In the genomic region with DNA sequence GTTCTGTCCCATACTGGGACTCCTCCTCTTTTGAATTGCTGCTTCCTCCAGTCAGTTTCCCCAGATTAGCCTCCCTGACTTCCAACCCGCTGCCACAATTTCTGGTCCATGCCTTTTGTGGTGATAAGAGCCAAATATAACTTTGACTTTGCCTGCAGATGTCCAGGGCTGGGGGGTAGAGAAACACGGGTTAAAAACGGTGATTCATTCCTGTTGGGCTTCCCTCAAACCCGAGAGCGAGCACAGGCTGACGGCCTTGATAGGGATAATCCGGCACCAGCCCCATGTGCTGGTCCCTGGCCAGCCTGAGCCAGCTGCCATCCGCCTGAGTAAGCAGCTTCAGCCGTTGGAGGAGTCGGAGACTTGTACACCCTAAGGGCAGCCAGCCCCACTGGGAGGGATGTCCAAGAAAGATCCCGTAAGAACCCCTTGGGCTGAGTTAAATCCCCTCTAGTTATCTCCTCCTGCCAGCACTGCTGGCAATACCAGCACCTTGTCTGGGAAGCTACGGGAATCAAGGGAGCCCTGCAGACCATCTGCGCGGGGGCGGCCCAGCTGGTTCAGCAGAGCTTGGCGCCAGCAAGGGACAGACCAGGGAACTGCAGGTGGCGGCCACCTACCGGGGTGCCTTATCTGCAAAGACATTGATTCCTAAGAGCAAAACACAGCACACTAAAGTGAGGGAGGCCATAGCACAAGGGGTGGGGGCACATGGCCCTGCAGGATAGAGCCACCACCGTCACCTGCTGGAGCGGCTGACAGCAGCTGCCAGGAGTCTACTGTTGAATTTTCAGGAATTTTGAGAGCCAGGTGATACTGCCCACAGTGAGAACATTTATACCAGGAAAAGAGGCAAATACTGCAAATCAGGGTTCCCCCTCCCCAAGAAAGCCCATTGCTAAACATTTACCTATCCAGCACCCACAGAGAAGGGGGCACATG, we compare ENCODE assay signal across 1 cellular context.
TF ChIP-seq lines count a peak whose summit lies in the region.

No MANE protein-coding gene starts in this region.

TF ChIP-seq in HEK293, 187 proteins besides CTCF, POLR2A, EP300 and RAD21 (continued from another document and continues in another):
- TF ChIP-seq ZNF449 (tag by site-specific recombination; IDR thresholded peaks at IDR 0.05) (peak; percentile 99), KLF9 (tag by site-specific recombination; IDR thresholded peaks at IDR 0.05; ENCODE audit: low read depth) (no peak), ZNF837 (tag by site-specific recombination; IDR thresholded peaks at IDR 0.05) (no peak), ZNF223 (tag by site-specific recombination; IDR thresholded peaks at IDR 0.05) (no peak), ZNF529 (tag by site-specific recombination; IDR thresholded peaks at IDR 0.05; ENCODE audit: insufficient replicate concordance) (no peak), ZSCAN30 (tag by site-specific recombination; IDR thresholded peaks at IDR 0.05) (peak; percentile 82), ZNF214 (tag by site-specific recombination; IDR thresholded peaks at IDR 0.05; ENCODE audit: borderline replicate concordance) (no peak), ZNF501 (tag by site-specific recombination; IDR thresholded peaks at IDR 0.05) (no peak), AEBP2 (tag by site-specific recombination; IDR thresholded peaks at IDR 0.05; ENCODE audit: borderline replicate concordance) (no peak), SCRT1 (tag by site-specific recombination; IDR thresholded peaks at IDR 0.05; ENCODE audit: borderline replicate concordance) (no peak), WT1 (tag by site-specific recombination; IDR thresholded peaks at IDR 0.05) (no peak), ZNF292 (tag by site-specific recombination; IDR thresholded peaks at IDR 0.05; ENCODE audit: borderline replicate concordance, low read depth) (no peak), ZNF571 (tag by site-specific recombination; IDR thresholded peaks at IDR 0.05) (no peak), ZIC2 (tag by site-specific recombination; IDR thresholded peaks at IDR 0.05) (peak; percentile 99), ZNF175 (tag by site-specific recombination; IDR thresholded peaks at IDR 0.05) (no peak), ZNF76 (tag by site-specific recombination; IDR thresholded peaks at IDR 0.05; ENCODE audit: borderline replicate concordance, low read depth) (no peak), ZSCAN5A (tag by site-specific recombination; IDR thresholded peaks at IDR 0.05) (no peak), ZBTB8A (tag by site-specific recombination; IDR thresholded peaks at IDR 0.05) (no peak), BCL11B (tag by site-specific recombination; IDR thresholded peaks at IDR 0.05; ENCODE audit: low read depth) (no peak), ZBTB7A (tag by site-specific recombination; IDR thresholded peaks at IDR 0.05; ENCODE audit: low read depth) (no peak), ZBTB48 (tag by site-specific recombination; IDR thresholded peaks at IDR 0.05) (peak; percentile 98), ZFP37 (tag by site-specific recombination; IDR thresholded peaks at IDR 0.05) (peak; percentile 70), KLF16 (tag by site-specific recombination; IDR thresholded peaks at IDR 0.05) (no peak), KLF8 (tag by site-specific recombination; IDR thresholded peaks at IDR 0.05) (no peak), ZNF473 (tag by site-specific recombination; IDR thresholded peaks at IDR 0.05) (no peak), GLIS2 (tag by site-specific recombination; IDR thresholded peaks at IDR 0.05) (peak; percentile 90), RBAK (tag by site-specific recombination; IDR thresholded peaks at IDR 0.05) (no peak), ZNF211 (tag by site-specific recombination; IDR thresholded peaks at IDR 0.05; ENCODE audit: low read depth) (no peak), ZNF274 (IDR thresholded peaks at IDR 0.05; ENCODE audit: low read length) (no peak), ZNF274 (tag by site-specific recombination; IDR thresholded peaks at IDR 0.05; ENCODE audit: borderline replicate concordance) (no peak), ZNF530 (tag by site-specific recombination; IDR thresholded peaks at IDR 0.05; ENCODE audit: low read depth) (no peak), PBX3 (CRISPR knock-in tag; IDR thresholded peaks at IDR 0.05) (no peak), ZNF140 (tag by site-specific recombination; IDR thresholded peaks at IDR 0.05) (no peak), ZNF585B (tag by site-specific recombination; IDR thresholded peaks at IDR 0.05) (no peak), ZNF10 (tag by site-specific recombination; IDR thresholded peaks at IDR 0.05) (peak; percentile 90), ZNF335 (tag by site-specific recombination; conservative IDR thresholded peaks at IDR 0.05) (peak; percentile 82), ZNF248 (tag by site-specific recombination; IDR thresholded peaks at IDR 0.05) (no peak), ZNF133 (tag by site-specific recombination; IDR thresholded peaks at IDR 0.05) (no peak), MZF1 (tag by site-specific recombination; IDR thresholded peaks at IDR 0.05; ENCODE audit: borderline replicate concordance) (peak; percentile 81; the same call in 1 of the 2 replicates), ZNF555 (tag by site-specific recombination; conservative IDR thresholded peaks at IDR 0.05) (no peak), ZNF146 (tag by site-specific recombination; IDR thresholded peaks at IDR 0.05) (no peak), ZEB2 (tag by site-specific recombination; IDR thresholded peaks at IDR 0.05) (peak; percentile 48; the same call in 1 of the 2 replicates), ZXDB (tag by site-specific recombination; IDR thresholded peaks at IDR 0.05) (peak; percentile 63), ZNF366 (tag by site-specific recombination; conservative IDR thresholded peaks at IDR 0.05) (no peak), HOXC10 (CRISPR knock-in tag; IDR thresholded peaks at IDR 0.05) (no peak)
- TF ChIP-seq, protein P1, sequence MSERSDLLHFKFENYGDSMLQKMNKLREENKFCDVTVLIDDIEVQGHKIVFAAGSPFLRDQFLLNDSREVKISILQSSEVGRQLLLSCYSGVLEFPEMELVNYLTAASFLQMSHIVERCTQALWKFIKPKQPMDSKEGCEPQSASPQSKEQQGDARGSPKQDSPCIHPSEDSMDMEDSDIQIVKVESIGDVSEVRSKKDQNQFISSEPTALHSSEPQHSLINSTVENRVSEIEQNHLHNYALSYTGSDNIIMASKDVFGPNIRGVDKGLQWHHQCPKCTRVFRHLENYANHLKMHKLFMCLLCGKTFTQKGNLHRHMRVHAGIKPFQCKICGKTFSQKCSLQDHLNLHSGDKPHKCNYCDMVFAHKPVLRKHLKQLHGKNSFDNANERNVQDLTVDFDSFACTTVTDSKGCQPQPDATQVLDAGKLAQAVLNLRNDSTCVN (tag by site-specific recombination; optimal IDR thresholded peaks at IDR 0.05) = peak; percentile 37
- TF ChIP-seq, protein P2, sequence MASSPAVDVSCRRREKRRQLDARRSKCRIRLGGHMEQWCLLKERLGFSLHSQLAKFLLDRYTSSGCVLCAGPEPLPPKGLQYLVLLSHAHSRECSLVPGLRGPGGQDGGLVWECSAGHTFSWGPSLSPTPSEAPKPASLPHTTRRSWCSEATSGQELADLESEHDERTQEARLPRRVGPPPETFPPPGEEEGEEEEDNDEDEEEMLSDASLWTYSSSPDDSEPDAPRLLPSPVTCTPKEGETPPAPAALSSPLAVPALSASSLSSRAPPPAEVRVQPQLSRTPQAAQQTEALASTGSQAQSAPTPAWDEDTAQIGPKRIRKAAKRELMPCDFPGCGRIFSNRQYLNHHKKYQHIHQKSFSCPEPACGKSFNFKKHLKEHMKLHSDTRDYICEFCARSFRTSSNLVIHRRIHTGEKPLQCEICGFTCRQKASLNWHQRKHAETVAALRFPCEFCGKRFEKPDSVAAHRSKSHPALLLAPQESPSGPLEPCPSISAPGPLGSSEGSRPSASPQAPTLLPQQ (tag by site-specific recombination; IDR thresholded peaks at IDR 0.05) = peak; percentile 46; the same call in 1 of the 2 replicates
- TF ChIP-seq, protein P3, sequence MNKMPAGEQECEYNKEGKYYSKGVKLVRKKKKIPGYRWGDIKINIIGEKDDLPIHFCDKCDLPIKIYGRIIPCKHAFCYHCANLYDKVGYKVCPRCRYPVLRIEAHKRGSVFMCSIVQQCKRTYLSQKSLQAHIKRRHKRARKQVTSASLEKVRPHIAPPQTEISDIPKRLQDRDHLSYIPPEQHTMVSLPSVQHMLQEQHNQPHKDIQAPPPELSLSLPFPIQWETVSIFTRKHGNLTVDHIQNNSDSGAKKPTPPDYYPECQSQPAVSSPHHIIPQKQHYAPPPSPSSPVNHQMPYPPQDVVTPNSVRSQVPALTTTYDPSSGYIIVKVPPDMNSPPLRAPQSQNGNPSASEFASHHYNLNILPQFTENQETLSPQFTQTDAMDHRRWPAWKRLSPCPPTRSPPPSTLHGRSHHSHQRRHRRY (tag by site-specific recombination; IDR thresholded peaks at IDR 0.05) = no peak
- TF ChIP-seq, protein P4, sequence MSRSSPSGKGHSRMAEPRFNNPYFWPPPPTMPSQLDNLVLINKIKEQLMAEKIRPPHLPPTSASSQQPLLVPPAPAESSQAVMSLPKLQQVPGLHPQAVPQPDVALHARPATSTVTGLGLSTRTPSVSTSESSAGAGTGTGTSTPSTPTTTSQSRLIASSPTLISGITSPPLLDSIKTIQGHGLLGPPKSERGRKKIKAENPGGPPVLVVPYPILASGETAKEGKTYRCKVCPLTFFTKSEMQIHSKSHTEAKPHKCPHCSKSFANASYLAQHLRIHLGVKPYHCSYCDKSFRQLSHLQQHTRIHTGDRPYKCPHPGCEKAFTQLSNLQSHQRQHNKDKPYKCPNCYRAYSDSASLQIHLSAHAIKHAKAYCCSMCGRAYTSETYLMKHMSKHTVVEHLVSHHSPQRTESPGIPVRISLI (tag by site-specific recombination; IDR thresholded peaks at IDR 0.05) = no peak
- TF ChIP-seq, protein P5, sequence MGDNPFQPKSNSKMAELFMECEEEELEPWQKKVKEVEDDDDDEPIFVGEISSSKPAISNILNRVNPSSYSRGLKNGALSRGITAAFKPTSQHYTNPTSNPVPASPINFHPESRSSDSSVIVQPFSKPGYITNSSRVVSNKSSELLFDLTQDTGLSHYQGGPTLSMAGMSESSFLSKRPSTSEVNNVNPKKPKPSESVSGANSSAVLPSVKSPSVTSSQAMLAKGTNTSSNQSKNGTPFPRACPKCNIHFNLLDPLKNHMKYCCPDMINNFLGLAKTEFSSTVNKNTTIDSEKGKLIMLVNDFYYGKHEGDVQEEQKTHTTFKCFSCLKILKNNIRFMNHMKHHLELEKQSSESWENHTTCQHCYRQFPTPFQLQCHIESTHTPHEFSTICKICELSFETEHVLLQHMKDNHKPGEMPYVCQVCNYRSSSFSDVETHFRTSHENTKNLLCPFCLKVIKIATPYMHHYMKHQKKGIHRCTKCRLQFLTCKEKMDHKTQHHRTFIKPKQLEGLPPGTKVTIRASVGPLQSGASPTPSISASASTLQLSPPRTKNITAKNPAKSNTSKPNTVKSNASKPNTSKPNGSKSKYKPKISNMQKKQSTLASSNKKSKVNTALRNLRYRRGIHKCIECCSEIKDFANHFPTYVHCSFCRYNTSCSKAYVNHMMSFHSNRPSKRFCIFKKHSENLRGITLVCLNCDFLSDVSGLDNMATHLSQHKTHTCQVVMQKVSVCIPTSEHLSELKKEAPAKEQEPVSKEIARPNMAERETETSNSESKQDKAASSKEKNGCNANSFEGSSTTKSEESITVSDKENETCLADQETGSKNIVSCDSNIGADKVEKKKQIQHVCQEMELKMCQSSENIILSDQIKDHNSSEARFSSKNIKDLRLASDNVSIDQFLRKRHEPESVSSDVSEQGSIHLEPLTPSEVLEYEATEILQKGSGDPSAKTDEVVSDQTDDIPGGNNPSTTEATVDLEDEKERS (tag by site-specific recombination; IDR thresholded peaks at IDR 0.05) = no peak
- TF ChIP-seq, protein P6, sequence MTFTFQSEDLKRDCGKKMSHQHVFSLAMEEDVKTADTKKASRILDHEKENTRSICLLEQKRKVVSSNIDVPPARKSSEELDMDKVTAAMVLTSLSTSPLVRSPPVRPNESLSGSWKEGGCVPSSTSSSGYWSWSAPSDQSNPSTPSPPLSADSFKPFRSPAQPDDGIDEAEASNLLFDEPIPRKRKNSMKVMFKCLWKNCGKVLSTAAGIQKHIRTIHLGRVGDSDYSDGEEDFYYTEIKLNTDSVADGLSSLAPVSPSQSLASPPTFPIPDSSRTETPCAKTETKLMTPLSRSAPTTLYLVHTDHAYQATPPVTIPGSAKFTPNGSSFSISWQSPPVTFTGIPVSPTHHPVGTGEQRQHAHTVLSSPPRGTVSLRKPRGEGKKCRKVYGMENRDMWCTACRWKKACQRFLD (tag by site-specific recombination; IDR thresholded peaks at IDR 0.05) = no peak
